ENCODE assay signal across 24 cellular contexts in the genomic region with DNA sequence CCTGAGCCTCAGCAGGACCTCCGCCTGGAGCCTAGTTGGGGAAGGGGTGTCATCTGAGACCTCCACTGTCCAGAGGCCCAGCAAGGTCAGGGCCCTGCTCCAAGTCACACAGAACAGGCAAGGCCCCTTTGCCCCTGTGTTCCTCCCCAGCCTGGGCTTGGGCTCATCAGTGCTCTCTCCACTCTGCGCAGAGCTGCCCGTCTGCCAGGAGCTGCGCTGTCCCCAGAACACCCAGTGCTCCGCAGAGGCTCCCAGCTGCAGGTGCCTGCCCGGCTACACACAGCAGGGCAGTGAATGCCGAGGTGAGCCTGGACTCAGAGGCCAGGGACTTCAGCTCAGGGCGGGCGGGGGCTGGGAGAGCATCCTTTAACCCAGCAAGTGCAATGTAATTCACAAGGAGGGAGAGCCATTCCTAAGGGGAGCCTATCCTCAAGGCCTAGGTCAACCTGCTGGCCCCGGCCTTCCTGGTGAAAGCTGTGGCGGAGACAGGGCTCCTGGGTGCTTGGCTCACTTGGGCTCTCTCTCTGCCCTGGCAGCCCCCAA. TPM values are rescaled to one million over a fixed set of nuclear protein-coding genes. Genes with fewer than 3 reads are reported as not detected.
"Had no signal": no experiment of that assay in that cellular context is flagged by ENCODE, and none has a peak within 500 bp of the region (broad histone marks: within the 10 kb centered on the region; RNA-seq: fewer than 3 reads in every experiment).

No MANE protein-coding gene starts in this region.

- DNase-seq: dermis blood vessel endothelial cell; effector memory CD8-positive, alpha-beta T cell; kidney; mesendoderm; midbrain; naive thymus-derived CD4-positive, alpha-beta T cell; nucleus accumbens; psoas muscle; right cardiac atrium; spleen; stimulated activated CD4-positive, alpha-beta T cell treated with anti-CD3 and anti-CD28 coated beads, Interleukin-4, amount 100 ng/mL, for 4 hours; stimulated activated naive CD8-positive, alpha-beta T cell treated with anti-CD3 and anti-CD28 coated beads, Interleukin-15, Interleukin-2, amounts not matched to agents 100 U/mL and 50 U/mL, for 24 hours; substantia nigra; testis; tibial artery had no signal

- H3K9me3 ChIP-seq: psoas muscle, spleen, testis, tibial artery had no signal

- H3K9ac ChIP-seq: neural progenitor cell had no signal

- H3K4me2 ChIP-seq: neural progenitor cell had no signal

- H3K27ac Mint-ChIP-seq: effector memory CD8-positive, alpha-beta T cell; nephron; neural progenitor cell; stimulated activated memory B cell treated with anti-CD40 and anti-IgM and Interleukin-4, amounts not matched to agents 10 μg/mL and 1 μg/mL and 100 μg/mL, for 72 hours; type B pancreatic cell had no signal

- H3K4me1 ChIP-seq: psoas muscle, tibial artery had no signal

- H3K4me1 Mint-ChIP-seq: nephron had no signal

- H3K36me3 Mint-ChIP-seq: naive thymus-derived CD4-positive, alpha-beta T cell; neural progenitor cell; stimulated activated memory B cell treated with anti-CD40 and anti-IgM and Interleukin-4, amounts not matched to agents 10 μg/mL and 1 μg/mL and 100 μg/mL, for 72 hours; type B pancreatic cell had no signal

- H3K4me3 Mint-ChIP-seq: effector memory CD8-positive, alpha-beta T cell; naive thymus-derived CD4-positive, alpha-beta T cell; nephron; neural progenitor cell; stimulated activated memory B cell treated with anti-CD40 and anti-IgM and Interleukin-4, amounts not matched to agents 10 μg/mL and 1 μg/mL and 100 μg/mL, for 72 hours; type B pancreatic cell had no signal

- H3K9me3 Mint-ChIP-seq: effector memory CD8-positive, alpha-beta T cell; naive thymus-derived CD4-positive, alpha-beta T cell; nephron; neural progenitor cell; stimulated activated memory B cell treated with anti-CD40 and anti-IgM and Interleukin-4, amounts not matched to agents 10 μg/mL and 1 μg/mL and 100 μg/mL, for 72 hours; type B pancreatic cell had no signal

- H3K27me3 Mint-ChIP-seq: naive thymus-derived CD4-positive, alpha-beta T cell; type B pancreatic cell had no signal

- H3K36me3 ChIP-seq: neural progenitor cell had no signal

- H3K27ac ChIP-seq: coronary artery, neural progenitor cell, psoas muscle, skin epidermis, spleen, testis, tibial artery had no signal

- H3K4me3 ChIP-seq: coronary artery, neural progenitor cell, psoas muscle, skin epidermis, spleen, testis, tibial artery had no signal

- H3K27me3 ChIP-seq: neural progenitor cell, spleen, testis, tibial artery had no signal

- H2AFZ ChIP-seq: neural progenitor cell had no signal

- ATAC-seq: effector memory CD8-positive, alpha-beta T cell; left lobe of liver; naive thymus-derived CD4-positive, alpha-beta T cell; psoas muscle; right cardiac atrium; stimulated activated memory B cell treated with anti-CD40 and anti-IgM and Interleukin-4, amounts not matched to agents 10 μg/mL and 1 μg/mL and 100 μg/mL, for 72 hours; stimulated activated naive CD8-positive, alpha-beta T cell treated with anti-CD3 and anti-CD28 coated beads, Interleukin-15, Interleukin-2, amounts not matched to agents 100 U/mL and 50 U/mL, for 24 hours had no signal

RNA-seq across cellular contexts. Expression of gene STAB1, which starts 7.7 kb away (rescaled TPM):
- total RNA-seq: osteocyte had no signal
- polyA plus RNA-seq: naive thymus-derived CD4-positive, alpha-beta T cell had no signal

RNA-seq across cellular contexts. Expression of gene TNNC1, which starts 49.0 kb away (rescaled TPM):
- total RNA-seq: dermis blood vessel endothelial cell, lung microvascular endothelial cell, osteocyte had no signal
